In genomic region chr9:133347985-133348762, GRCh38 we compare ENCODE assay signal across 1 cellular context.
TF ChIP-seq lines count a peak whose summit lies in the region.

TSS of gene MED22 (minus strand) at chr9:133348131. CDS start at chr9:133346662, 1,469 bp downstream.
TSS of gene RPL7A (plus strand) at chr9:133348218. CDS start at chr9:133348244, 26 bp downstream.

TF ChIP-seq in HepG2, 621 proteins besides CTCF, POLR2A, EP300 and RAD21 (continued from another document and continues in another):
- TF ChIP-seq, protein P1, sequence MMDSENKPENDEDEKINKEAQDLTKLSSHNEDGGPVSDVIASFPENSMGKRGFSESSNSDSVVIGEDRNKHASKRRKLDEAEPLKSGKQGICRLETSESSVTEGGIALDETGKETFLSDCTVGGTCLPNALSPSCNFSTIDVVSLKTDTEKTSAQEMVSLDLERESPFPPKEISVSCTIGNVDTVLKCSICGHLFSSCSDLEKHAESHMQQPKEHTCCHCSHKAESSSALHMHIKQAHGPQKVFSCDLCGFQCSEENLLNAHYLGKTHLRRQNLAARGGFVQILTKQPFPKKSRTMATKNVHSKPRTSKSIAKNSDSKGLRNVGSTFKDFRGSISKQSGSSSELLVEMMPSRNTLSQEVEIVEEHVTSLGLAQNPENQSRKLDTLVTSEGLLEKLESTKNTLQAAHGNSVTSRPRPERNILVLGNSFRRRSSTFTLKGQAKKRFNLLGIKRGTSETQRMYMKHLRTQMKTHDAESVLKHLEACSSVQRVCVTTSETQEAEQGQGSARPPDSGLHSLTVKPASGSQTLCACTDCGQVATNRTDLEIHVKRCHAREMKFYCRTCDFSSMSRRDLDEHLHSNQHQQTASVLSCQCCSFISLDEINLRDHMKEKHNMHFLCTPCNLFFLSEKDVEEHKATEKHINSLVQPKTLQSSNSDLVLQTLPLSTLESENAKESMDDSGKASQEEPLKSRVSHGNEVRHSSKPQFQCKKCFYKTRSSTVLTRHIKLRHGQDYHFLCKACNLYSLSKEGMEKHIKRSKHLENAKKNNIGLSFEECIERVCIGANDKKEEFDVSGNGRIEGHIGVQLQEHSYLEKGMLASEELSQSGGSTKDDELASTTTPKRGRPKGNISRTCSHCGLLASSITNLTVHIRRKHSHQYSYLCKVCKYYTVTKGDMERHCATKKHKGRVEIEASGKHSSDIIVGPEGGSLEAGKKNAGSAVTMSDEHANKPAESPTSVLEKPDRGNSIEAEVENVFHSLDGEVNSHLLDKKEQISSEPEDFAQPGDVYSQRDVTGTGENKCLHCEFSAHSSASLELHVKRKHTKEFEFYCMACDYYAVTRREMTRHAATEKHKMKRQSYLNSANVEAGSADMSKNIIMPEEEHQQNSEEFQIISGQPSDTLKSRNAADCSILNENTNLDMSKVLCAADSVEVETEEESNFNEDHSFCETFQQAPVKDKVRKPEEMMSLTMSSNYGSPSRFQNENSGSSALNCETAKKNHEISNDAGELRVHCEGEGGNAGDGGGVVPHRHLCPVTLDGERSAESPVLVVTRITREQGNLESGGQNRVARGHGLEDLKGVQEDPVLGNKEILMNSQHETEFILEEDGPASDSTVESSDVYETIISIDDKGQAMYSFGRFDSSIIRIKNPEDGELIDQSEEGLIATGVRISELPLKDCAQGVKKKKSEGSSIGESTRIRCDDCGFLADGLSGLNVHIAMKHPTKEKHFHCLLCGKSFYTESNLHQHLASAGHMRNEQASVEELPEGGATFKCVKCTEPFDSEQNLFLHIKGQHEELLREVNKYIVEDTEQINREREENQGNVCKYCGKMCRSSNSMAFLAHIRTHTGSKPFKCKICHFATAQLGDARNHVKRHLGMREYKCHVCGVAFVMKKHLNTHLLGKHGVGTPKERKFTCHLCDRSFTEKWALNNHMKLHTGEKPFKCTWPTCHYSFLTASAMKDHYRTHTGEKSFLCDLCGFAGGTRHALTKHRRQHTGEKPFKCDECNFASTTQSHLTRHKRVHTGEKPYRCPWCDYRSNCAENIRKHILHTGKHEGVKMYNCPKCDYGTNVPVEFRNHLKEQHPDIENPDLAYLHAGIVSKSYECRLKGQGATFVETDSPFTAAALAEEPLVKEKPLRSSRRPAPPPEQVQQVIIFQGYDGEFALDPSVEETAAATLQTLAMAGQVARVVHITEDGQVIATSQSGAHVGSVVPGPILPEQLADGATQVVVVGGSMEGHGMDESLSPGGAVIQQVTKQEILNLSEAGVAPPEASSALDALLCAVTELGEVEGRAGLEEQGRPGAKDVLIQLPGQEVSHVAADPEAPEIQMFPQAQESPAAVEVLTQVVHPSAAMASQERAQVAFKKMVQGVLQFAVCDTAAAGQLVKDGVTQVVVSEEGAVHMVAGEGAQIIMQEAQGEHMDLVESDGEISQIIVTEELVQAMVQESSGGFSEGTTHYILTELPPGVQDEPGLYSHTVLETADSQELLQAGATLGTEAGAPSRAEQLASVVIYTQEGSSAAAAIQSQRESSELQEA (CRISPR knock-in tag; IDR thresholded peaks at IDR 0.05; ENCODE audit: not compliant biosample characterization) = peak; percentile 30
- TF ChIP-seq U2AF2 (IDR thresholded peaks at IDR 0.05; ENCODE audit: low read depth, low read length) (0 out of 2 replicates have a peak, but pooled peaks have one; percentile 54), PHF20 (CRISPR knock-in tag; IDR thresholded peaks at IDR 0.05) (peak; percentile 75), ZNF710 (CRISPR knock-in tag; IDR thresholded peaks at IDR 0.05; ENCODE audit: borderline replicate concordance) (peak; percentile 46; the same call in 1 of the 2 replicates), ZNF761 (CRISPR knock-in tag; conservative IDR thresholded peaks at IDR 0.05) (no peak), RFXANK (CRISPR knock-in tag; IDR thresholded peaks at IDR 0.05) (no peak), WIZ (CRISPR knock-in tag; IDR thresholded peaks at IDR 0.05) (no peak), AGO2 (optimal IDR thresholded peaks at IDR 0.05; ENCODE audit: low read depth, low read length) (peak; percentile 99), MNT (IDR thresholded peaks at IDR 0.05) (no peak), MIER3 (CRISPR knock-in tag; IDR thresholded peaks at IDR 0.05; ENCODE audit: borderline replicate concordance) (peak; percentile 80; the same call in 1 of the 2 replicates), MED1 (CRISPR knock-in tag; IDR thresholded peaks at IDR 0.05) (peak; percentile 64; the same call in 1 of the 2 replicates), ZNF839 (CRISPR knock-in tag; IDR thresholded peaks at IDR 0.05; ENCODE audit: borderline replicate concordance) (no peak), HNRNPLL (IDR thresholded peaks at IDR 0.05; ENCODE audit: low read depth, low read length, poor library complexity, severe bottlenecking) (peak; percentile 11), ZFY (CRISPR knock-in tag; IDR thresholded peaks at IDR 0.05) (peak; percentile 75), ZBTB49 (CRISPR knock-in tag; IDR thresholded peaks at IDR 0.05; ENCODE audit: borderline replicate concordance) (no peak), ZMYM4 (CRISPR knock-in tag; IDR thresholded peaks at IDR 0.05) (peak; percentile 50; the same call in 1 of the 2 replicates), KLF15 (CRISPR knock-in tag; IDR thresholded peaks at IDR 0.05; ENCODE audit: borderline replicate concordance) (no peak), ZNF605 (CRISPR knock-in tag; IDR thresholded peaks at IDR 0.05) (peak; percentile 88), ZNF562 (CRISPR knock-in tag; IDR thresholded peaks at IDR 0.05; ENCODE audit: borderline replicate concordance) (no peak), SMAD3 (CRISPR knock-in tag; IDR thresholded peaks at IDR 0.05) (peak; percentile 69; the same call in 1 of the 2 replicates), ZNF558 (CRISPR knock-in tag; IDR thresholded peaks at IDR 0.05; ENCODE audit: borderline replicate concordance) (no peak; the same call in 1 of the 2 replicates)
- TF ChIP-seq, protein P2, sequence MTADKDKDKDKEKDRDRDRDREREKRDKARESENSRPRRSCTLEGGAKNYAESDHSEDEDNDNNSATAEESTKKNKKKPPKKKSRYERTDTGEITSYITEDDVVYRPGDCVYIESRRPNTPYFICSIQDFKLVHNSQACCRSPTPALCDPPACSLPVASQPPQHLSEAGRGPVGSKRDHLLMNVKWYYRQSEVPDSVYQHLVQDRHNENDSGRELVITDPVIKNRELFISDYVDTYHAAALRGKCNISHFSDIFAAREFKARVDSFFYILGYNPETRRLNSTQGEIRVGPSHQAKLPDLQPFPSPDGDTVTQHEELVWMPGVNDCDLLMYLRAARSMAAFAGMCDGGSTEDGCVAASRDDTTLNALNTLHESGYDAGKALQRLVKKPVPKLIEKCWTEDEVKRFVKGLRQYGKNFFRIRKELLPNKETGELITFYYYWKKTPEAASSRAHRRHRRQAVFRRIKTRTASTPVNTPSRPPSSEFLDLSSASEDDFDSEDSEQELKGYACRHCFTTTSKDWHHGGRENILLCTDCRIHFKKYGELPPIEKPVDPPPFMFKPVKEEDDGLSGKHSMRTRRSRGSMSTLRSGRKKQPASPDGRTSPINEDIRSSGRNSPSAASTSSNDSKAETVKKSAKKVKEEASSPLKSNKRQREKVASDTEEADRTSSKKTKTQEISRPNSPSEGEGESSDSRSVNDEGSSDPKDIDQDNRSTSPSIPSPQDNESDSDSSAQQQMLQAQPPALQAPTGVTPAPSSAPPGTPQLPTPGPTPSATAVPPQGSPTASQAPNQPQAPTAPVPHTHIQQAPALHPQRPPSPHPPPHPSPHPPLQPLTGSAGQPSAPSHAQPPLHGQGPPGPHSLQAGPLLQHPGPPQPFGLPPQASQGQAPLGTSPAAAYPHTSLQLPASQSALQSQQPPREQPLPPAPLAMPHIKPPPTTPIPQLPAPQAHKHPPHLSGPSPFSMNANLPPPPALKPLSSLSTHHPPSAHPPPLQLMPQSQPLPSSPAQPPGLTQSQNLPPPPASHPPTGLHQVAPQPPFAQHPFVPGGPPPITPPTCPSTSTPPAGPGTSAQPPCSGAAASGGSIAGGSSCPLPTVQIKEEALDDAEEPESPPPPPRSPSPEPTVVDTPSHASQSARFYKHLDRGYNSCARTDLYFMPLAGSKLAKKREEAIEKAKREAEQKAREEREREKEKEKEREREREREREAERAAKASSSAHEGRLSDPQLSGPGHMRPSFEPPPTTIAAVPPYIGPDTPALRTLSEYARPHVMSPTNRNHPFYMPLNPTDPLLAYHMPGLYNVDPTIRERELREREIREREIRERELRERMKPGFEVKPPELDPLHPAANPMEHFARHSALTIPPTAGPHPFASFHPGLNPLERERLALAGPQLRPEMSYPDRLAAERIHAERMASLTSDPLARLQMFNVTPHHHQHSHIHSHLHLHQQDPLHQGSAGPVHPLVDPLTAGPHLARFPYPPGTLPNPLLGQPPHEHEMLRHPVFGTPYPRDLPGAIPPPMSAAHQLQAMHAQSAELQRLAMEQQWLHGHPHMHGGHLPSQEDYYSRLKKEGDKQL (CRISPR knock-in tag; IDR thresholded peaks at IDR 0.05; ENCODE audit: low read depth) = 0 out of 2 replicates have a peak, but pooled peaks have one; percentile 31
- TF ChIP-seq, protein P3, sequence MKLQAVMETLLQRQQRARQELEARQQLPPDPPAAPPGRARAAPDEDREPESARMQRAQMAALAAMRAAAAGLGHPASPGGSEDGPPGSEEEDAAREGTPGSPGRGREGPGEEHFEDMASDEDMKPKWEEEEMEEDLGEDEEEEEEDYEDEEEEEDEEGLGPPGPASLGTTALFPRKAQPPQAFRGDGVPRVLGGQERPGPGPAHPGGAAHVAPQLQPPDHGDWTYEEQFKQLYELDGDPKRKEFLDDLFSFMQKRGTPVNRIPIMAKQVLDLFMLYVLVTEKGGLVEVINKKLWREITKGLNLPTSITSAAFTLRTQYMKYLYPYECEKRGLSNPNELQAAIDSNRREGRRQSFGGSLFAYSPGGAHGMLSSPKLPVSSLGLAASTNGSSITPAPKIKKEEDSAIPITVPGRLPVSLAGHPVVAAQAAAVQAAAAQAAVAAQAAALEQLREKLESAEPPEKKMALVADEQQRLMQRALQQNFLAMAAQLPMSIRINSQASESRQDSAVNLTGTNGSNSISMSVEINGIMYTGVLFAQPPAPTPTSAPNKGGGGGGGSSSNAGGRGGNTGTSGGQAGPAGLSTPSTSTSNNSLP (IDR thresholded peaks at IDR 0.05; ENCODE audit: low read depth, low read length) = peak; percentile 50; the same call in 1 of the 2 replicates
- TF ChIP-seq, protein P4, sequence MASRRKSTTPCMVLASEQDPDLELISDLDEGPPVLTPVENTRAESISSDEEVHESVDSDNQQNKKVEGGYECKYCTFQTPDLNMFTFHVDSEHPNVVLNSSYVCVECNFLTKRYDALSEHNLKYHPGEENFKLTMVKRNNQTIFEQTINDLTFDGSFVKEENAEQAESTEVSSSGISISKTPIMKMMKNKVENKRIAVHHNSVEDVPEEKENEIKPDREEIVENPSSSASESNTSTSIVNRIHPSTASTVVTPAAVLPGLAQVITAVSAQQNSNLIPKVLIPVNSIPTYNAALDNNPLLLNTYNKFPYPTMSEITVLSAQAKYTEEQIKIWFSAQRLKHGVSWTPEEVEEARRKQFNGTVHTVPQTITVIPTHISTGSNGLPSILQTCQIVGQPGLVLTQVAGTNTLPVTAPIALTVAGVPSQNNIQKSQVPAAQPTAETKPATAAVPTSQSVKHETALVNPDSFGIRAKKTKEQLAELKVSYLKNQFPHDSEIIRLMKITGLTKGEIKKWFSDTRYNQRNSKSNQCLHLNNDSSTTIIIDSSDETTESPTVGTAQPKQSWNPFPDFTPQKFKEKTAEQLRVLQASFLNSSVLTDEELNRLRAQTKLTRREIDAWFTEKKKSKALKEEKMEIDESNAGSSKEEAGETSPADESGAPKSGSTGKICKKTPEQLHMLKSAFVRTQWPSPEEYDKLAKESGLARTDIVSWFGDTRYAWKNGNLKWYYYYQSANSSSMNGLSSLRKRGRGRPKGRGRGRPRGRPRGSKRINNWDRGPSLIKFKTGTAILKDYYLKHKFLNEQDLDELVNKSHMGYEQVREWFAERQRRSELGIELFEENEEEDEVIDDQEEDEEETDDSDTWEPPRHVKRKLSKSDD (CRISPR knock-in tag; IDR thresholded peaks at IDR 0.05; ENCODE audit: low read depth) = 0 out of 2 replicates have a peak, but pooled peaks have one; percentile 41
- TF ChIP-seq, protein P5, sequence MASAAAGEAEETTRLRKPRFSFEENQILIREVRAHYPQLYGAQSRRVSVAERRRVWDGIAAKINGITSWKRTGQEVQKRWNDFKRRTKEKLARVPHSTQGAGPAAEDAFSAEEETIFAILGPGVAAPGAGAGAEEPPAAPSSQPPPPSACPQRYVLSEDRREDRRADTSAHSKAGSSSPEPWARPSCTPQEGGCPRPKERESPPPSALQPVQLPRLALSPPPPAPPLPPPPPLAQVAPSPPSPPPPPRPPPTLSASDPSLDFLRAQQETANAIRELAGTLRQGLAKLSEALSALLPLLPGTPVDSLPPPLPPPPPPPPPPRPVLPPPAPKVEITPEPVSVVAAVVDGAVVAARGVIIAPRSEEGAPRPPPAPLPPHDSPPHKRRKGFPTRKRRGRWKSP (CRISPR knock-in tag; IDR thresholded peaks at IDR 0.05) = peak; percentile 26; the same call in 1 of the 2 replicates
